Comparison of ENCODE assay signal across 8 cellular contexts in genomic region chr4:139454111-139454600, GRCh38. TPM values are rescaled to one million over a fixed set of nuclear protein-coding genes. Genes with fewer than 3 reads are reported as not detected.
DNase-seq lines count a peak whose midpoint lies in the region; ATAC-seq and TF ChIP-seq lines count a peak whose summit lies in the region.

Gene RAB33B (plus strand): TSS chr4:139454121. CDS start chr4:139454196, 75 bp downstream.

- peak within 1 kb of the TSS; percentile 99 for H3K27ac Mint-ChIP-seq in activated naive CD4-positive, alpha-beta T cell treated with anti-CD3 and anti-CD28 coated beads, Interleukin-2, amount 50 U/mL, for 24 hours

- no peaks in the 10 kb centered on the region for H3K27me3 ChIP-seq in BLaER1 treated with 17β-estradiol and CSF1 and Interleukin-3, amounts not matched to agents 10 nM and 100 nM
- no peaks in the 10 kb centered on the region for H3K27me3 ChIP-seq in heart right ventricle

- H3K9me3 Mint-ChIP-seq in activated naive CD4-positive, alpha-beta T cell treated with anti-CD3 and anti-CD28 coated beads, Interleukin-2, amount 50 U/mL, for 24 hours = no peaks in the 10 kb centered on the region

- peaks cover 37 to 48% (median 40%) of the 10 kb centered on the region in 10 experiments for H3K4me1 ChIP-seq in BLaER1 treated with 17β-estradiol and CSF1 and Interleukin-3, amounts not matched to agents 10 nM and 100 nM
- H3K4me1 ChIP-seq in heart right ventricle = peaks cover 4 to 59% (median 53%) of the 10 kb centered on the region in 9 donors

- intact Hi-C loops in heart right ventricle (cut with DNase I) = loop anchor here in 4 of 10 donors (5.0 to 10.0 kb wide), 4 partner anchors 37 to 369 kb away; partner anchors contain the start of genes SETD7 (in 2 of the 4), NAA15 (in 1 of the 4) and NDUFC1 (in 1 of the 4)

- H3K4me2 ChIP-seq in BLaER1 treated with 17β-estradiol and CSF1 and Interleukin-3, amounts not matched to agents 10 nM and 100 nM = peak within 1 kb of the TSS; percentile 87 to 96 (median 90)

- H3K36me3 ChIP-seq in BLaER1 treated with 17β-estradiol and CSF1 and Interleukin-3, amounts not matched to agents 10 nM and 100 nM = peaks cover 0 to 34% (median 19%) of the 10 kb centered on the region in 11 experiments; a peak in 16 of 22 replicates
- H3K36me3 ChIP-seq in heart right ventricle = no peaks in the 10 kb centered on the region

- peak; percentile 0 for ATAC-seq in GM19025 (IDR thresholded peaks at IDR 0.05; ENCODE audit: low read depth, unreplicated experiment)
- ATAC-seq in HG03442 (IDR thresholded peaks at IDR 0.05; ENCODE audit: unreplicated experiment) = peak; percentile 1
- peak in 7 of 8 donors; percentile 0 to 9 (median 5) for ATAC-seq in heart right ventricle

- peak within 1 kb of the TSS; percentile 98 for H3K4me3 Mint-ChIP-seq in activated naive CD4-positive, alpha-beta T cell treated with anti-CD3 and anti-CD28 coated beads, Interleukin-2, amount 50 U/mL, for 24 hours

- peaks cover 64% of the 10 kb centered on the region for H3K4me1 Mint-ChIP-seq in activated naive CD4-positive, alpha-beta T cell treated with anti-CD3 and anti-CD28 coated beads, Interleukin-2, amount 50 U/mL, for 24 hours

- no peaks in the 10 kb centered on the region for H3K36me3 Mint-ChIP-seq in activated naive CD4-positive, alpha-beta T cell treated with anti-CD3 and anti-CD28 coated beads, Interleukin-2, amount 50 U/mL, for 24 hours

- H3K27ac ChIP-seq in BLaER1 treated with 17β-estradiol and CSF1 and Interleukin-3, amounts not matched to agents 10 nM and 100 nM = peak within 1 kb of the TSS; percentile 85 to 96 (median 93)
- H3K27ac ChIP-seq in heart right ventricle = peak within 1 kb of the TSS; percentile 94 to 100 (median 98)

- no peak for DNase-seq in heart right ventricle
- no peak for DNase-seq in retinal pigment epithelial cell (ENCODE audit: low read depth)
- DNase-seq in NCI-H1105 (lab: John Stamatoyannopoulos, UW) = no peak
- no peak for DNase-seq in SK-N-DZ (ENCODE audit: low spot score)

- H3K27me3 Mint-ChIP-seq in activated naive CD4-positive, alpha-beta T cell treated with anti-CD3 and anti-CD28 coated beads, Interleukin-2, amount 50 U/mL, for 24 hours = no peaks in the 10 kb centered on the region

- 0% methylated on average over 32 to 36 of the region's 36 CpGs for WGBS in heart right ventricle, 2 donors

- H3K9me3 ChIP-seq in BLaER1 treated with 17β-estradiol and CSF1 and Interleukin-3, amounts not matched to agents 10 nM and 100 nM (replicated peaks in 1 of 11) = peaks cover 0 to 17% (median 13%) of the 10 kb centered on the region in 11 experiments; a peak in 21 of 22 replicates
- H3K9me3 ChIP-seq in heart right ventricle = no peaks in the 10 kb centered on the region

- no peak for TF ChIP-seq CTCF in heart right ventricle (IDR thresholded peaks at IDR 0.05)
- TF ChIP-seq CTCF in retinal pigment epithelial cell (conservative IDR thresholded peaks at IDR 0.05; ENCODE audit: low read depth, low read length) = no peak

- H3K9ac ChIP-seq in BLaER1 treated with 17β-estradiol and CSF1 and Interleukin-3, amounts not matched to agents 10 nM and 100 nM = peak within 1 kb of the TSS; percentile 83 to 95 (median 91)

- peaks cover 0 to 51% (median 6%) of the 10 kb centered on the region in 11 experiments; a peak in 8 of 22 replicates for H4K20me1 ChIP-seq in BLaER1 treated with 17β-estradiol and CSF1 and Interleukin-3, amounts not matched to agents 10 nM and 100 nM

- H3K4me3 ChIP-seq in BLaER1 treated with 17β-estradiol and CSF1 and Interleukin-3, amounts not matched to agents 10 nM and 100 nM = peak within 1 kb of the TSS; percentile 79 to 96 (median 90)
- peak within 1 kb of the TSS; percentile 66 to 95 (median 84) for H3K4me3 ChIP-seq in heart right ventricle
- peak within 1 kb of the TSS; percentile 82 for H3K4me3 ChIP-seq in retinal pigment epithelial cell (ENCODE audit: low read length)

RNA-seq across cellular contexts. Expression of gene RAB33B, which starts in this region (rescaled TPM):
- 1 to 10 TPM; 5.6 to 7.5 (median 6.8) TPM for total RNA-seq in heart right ventricle
- polyA plus RNA-seq in heart right ventricle = 1 to 10 TPM; 2.4 to 5.9 TPM
- polyA plus RNA-seq in SK-N-DZ (2014; cell fraction: cytosol; rRNA removed) = 6.0 and 6.5 TPM in 2 replicates
- polyA plus RNA-seq in SK-N-DZ (2014; cell fraction: nucleus; rRNA removed) = 2.2 and 3.1 TPM in 2 replicates
